Comparison of ENCODE assay signal across 8 cellular contexts in the genomic region with DNA sequence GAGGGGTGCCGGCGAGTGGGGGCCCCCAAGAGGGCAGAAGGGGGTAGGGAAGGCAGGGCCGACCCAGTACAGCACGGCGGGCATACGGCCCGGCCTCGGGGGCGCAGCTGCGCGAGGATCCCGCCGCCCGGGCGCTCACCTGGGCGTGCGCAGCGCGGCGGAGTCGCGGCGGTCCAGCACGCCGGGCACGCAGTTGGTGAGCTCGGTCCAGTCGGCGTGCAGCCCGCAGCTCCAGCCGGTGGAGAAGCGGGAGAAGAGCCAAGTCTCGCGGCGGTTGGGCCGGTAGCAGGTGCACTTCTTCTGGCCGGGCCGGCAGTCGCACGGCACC. TPM values are rescaled to one million over a fixed set of nuclear protein-coding genes. Genes with fewer than 3 reads are reported as not detected.
DNase-seq lines count a peak whose midpoint lies in the region; ATAC-seq, FAIRE-seq and TF ChIP-seq lines count a peak whose summit lies in the region.
"Not testable (repeated sequence)": the region's sequence is repeated elsewhere in the genome, so short reads cannot be mapped to it uniquely, and the experiment has no call there.

No MANE protein-coding gene starts in this region.

- not testable (repeated sequence) for H3K36me3 Mint-ChIP-seq in T-helper 17 cell (ENCODE audit: low read depth)

- not testable (repeated sequence) for DNase-seq in A673 (ENCODE audit: low spot score); T-helper 17 cell; K562 (ENCODE audit: extremely low read depth in 1 of 4, low spot score in 3 of 4); fibroblast of villous mesenchyme (ENCODE audit: low read depth); mesenchymal stem cell; gastrocnemius medialis

- not testable (repeated sequence) for H3K4me2 ChIP-seq in K562 (ENCODE audit: insufficient read depth, low read length)
- H3K4me2 ChIP-seq in mesenchymal stem cell (ENCODE audit: low read length, poor library complexity, severe bottlenecking): peak overlapping the region; percentile 96

- not testable (repeated sequence) for FAIRE-seq in K562 (lab: Jason Lieb, UNC)

- not testable (repeated sequence) for H3K79me2 ChIP-seq in K562 (ENCODE audit: control insufficient read depth, insufficient read depth, low read length)

- not testable (repeated sequence) for H2BK12ac ChIP-seq in mesenchymal stem cell (ENCODE audit: low read length in 2 of 2)

- CTCF ChIA-PET in A673 (lab: Charles Lee); K562 (lab: Yijun Ruan, JAX; ENCODE audit: low intra/inter-chr PET ratio): not testable (repeated sequence)

- H2BK5ac ChIP-seq in mesenchymal stem cell (ENCODE audit: low read depth, low read length, poor library complexity, severe bottlenecking): not testable (repeated sequence)

- 8% methylated on average over 22 of the region's 40 CpGs for WGBS in K562 (ENCODE audit: insufficient coverage, low coverage, missing lambda C conversion rate)
- 0% methylated on average over 3 of the region's 40 CpGs for WGBS in mesenchymal stem cell

- ATAC-seq in GM19372 (IDR thresholded peaks at IDR 0.05; ENCODE audit: low read depth, unreplicated experiment) (peak; percentile 5), HG03460 (IDR thresholded peaks at IDR 0.05; ENCODE audit: unreplicated experiment) (peak; percentile 3), gastrocnemius medialis (peak; percentile 6)
- not testable (repeated sequence) for ATAC-seq in T-helper 17 cell, K562

- H2BK120ac ChIP-seq in mesenchymal stem cell (ENCODE audit: low read depth, low read length): not testable (repeated sequence)

- TF ChIP-seq POLR2A in K562 (conservative IDR thresholded peaks at IDR 0.05); gastrocnemius medialis (IDR thresholded peaks at IDR 0.05): not testable (repeated sequence)

- peaks cover 38% of the 10 kb centered on the region for H3K4me1 Mint-ChIP-seq in T-helper 17 cell

- not testable (repeated sequence) for H3K27me3 Mint-ChIP-seq in T-helper 17 cell

- H3K36me3 ChIP-seq in A673 (ENCODE audit: insufficient read depth, low read length, poor library complexity, severe bottlenecking); K562 (ENCODE audit: control insufficient read depth, insufficient read depth, low read length); gastrocnemius medialis: not testable (repeated sequence)
- peaks cover 4 to 27% of the 10 kb centered on the region in 2 experiments for H3K36me3 ChIP-seq in mesenchymal stem cell (ENCODE audit: control insufficient read depth in 1 of 2, insufficient read depth in 2 of 2, low read depth in 1 of 2, low read length in 2 of 2)

- peak overlapping the region in 1 of 2 experiments; percentile 74; a peak in 2 of 4 replicates for H3K9ac ChIP-seq in K562 (ENCODE audit: insufficient read depth in 1 of 2, low read depth in 2 of 2, low read length in 2 of 2)
- H3K9ac ChIP-seq in mesenchymal stem cell (ENCODE audit: low read length): peak overlapping the region; percentile 76

- H3K4me3 Mint-ChIP-seq in T-helper 17 cell: peak overlapping the region; percentile 93

- peak overlapping the region; percentile 75 to 79 for H3K4ac ChIP-seq in mesenchymal stem cell (ENCODE audit: low read depth in 1 of 2, low read length in 2 of 2)

- peak overlapping the region; percentile 96 to 98 for H3K18ac ChIP-seq in mesenchymal stem cell (ENCODE audit: low read depth in 1 of 2, low read length in 2 of 2)

- not testable (repeated sequence) for H4K91ac ChIP-seq in mesenchymal stem cell (ENCODE audit: low read length)

- not testable (repeated sequence) for H3K27me3 ChIP-seq in A673 (replicated peaks; ENCODE audit: insufficient read depth, low read depth, low read length, poor library complexity); K562 (ENCODE audit: control insufficient read depth in 2 of 2, insufficient read depth in 2 of 2, low read length in 2 of 2); mesenchymal stem cell (ENCODE audit: control insufficient read depth in 1 of 2, insufficient read depth in 1 of 2, low read length in 2 of 2); gastrocnemius medialis

- not testable (repeated sequence) for H2AFZ ChIP-seq in K562 (ENCODE audit: low read depth, low read length); mesenchymal stem cell (ENCODE audit: low read depth, low read length)

- peak overlapping the region; percentile 92 for H2BK15ac ChIP-seq in mesenchymal stem cell (ENCODE audit: low read depth, poor library complexity, severe bottlenecking)

- H3K79me1 ChIP-seq in mesenchymal stem cell (replicated peaks; ENCODE audit: low read length, poor library complexity, severe bottlenecking): peaks cover 36% of the 10 kb centered on the region

- POLR2A ChIA-PET in A673 (lab: Charles Lee; ENCODE audit: low non-redundant PET); K562 (lab: Yijun Ruan, JAX): not testable (repeated sequence)

- not testable (repeated sequence) for H2AK5ac ChIP-seq in mesenchymal stem cell (ENCODE audit: low read length, severe bottlenecking)

- H3K9me3 ChIP-seq in A673 (ENCODE audit: low read depth, low read length, poor library complexity, severe bottlenecking); T-helper 17 cell (ENCODE audit: control insufficient read depth, low read length, poor library complexity, severe bottlenecking); K562 (replicated peaks; ENCODE audit: control insufficient read depth, insufficient read depth, low read depth, low read length); mesenchymal stem cell (ENCODE audit: control insufficient read depth, low read length); gastrocnemius medialis: not testable (repeated sequence)

- peak overlapping the region; percentile 66 to 90 for H3K23ac ChIP-seq in mesenchymal stem cell (ENCODE audit: low read length in 2 of 2)

- peak overlapping the region; percentile 90 for H3K4me3 ChIP-seq in A673 (ENCODE audit: low read depth, low read length, poor library complexity, severe bottlenecking)
- peak overlapping the region; percentile 18; the same call in 1 of the 2 replicates for H3K4me3 ChIP-seq in K562
- peak overlapping the region; percentile 82 for H3K4me3 ChIP-seq in fibroblast of villous mesenchyme (ENCODE audit: low read depth, low read length)
- H3K4me3 ChIP-seq in mesenchymal stem cell (ENCODE audit: insufficient read depth in 1 of 2, low read depth in 1 of 2, low read length in 2 of 2): peak overlapping the region; percentile 72 to 90
- peak overlapping the region; percentile 78 to 92 (median 83) for H3K4me3 ChIP-seq in gastrocnemius medialis

- peaks cover 39% of the 10 kb centered on the region for H4K20me1 ChIP-seq in K562 (replicated peaks; ENCODE audit: control insufficient read depth, insufficient read depth, low read length)

- not testable (repeated sequence) for TF ChIP-seq RAD21 in K562 (CRISPR knock-in tag; conservative IDR thresholded peaks at IDR 0.05 in 1 of 2, IDR thresholded peaks at IDR 0.05 in 1 of 2)

- in situ Hi-C loops in K562 (cut with MboI): not testable (repeated sequence)
- in situ Hi-C loops in gastrocnemius medialis (cut with MboI; ENCODE audit: low sequenced_read_pairs in 4 of 4): loop anchor here in 1 of 4 donors (25.0 kb wide), 1 partner anchor 419 kb away; no protein-coding TSS in a partner anchor

- peak overlapping the region; percentile 55 for H4K8ac ChIP-seq in mesenchymal stem cell (ENCODE audit: low read length)

- TF ChIP-seq CTCF in A673 (conservative IDR thresholded peaks at IDR 0.05; ENCODE audit: low read depth, low read length); K562 (IDR thresholded peaks at IDR 0.05 in 2 of 3, conservative IDR thresholded peaks at IDR 0.05 in 1 of 3; ENCODE audit: insufficient read depth in 2 of 3, low read depth in 1 of 3, low read length in 3 of 3); fibroblast of villous mesenchyme (IDR thresholded peaks at IDR 0.05; ENCODE audit: insufficient read depth, low read depth, low read length); gastrocnemius medialis (IDR thresholded peaks at IDR 0.05 in 4 of 5, conservative IDR thresholded peaks at IDR 0.05 in 1 of 5): not testable (repeated sequence)

- H3K4me1 ChIP-seq in A673 (ENCODE audit: insufficient read depth, low read length, poor library complexity, severe bottlenecking) (peaks cover 52% of the 10 kb centered on the region), K562 (replicated peaks in 1 of 2; ENCODE audit: control insufficient read depth in 2 of 2, insufficient read depth in 2 of 2, low read length in 2 of 2) (peaks cover 2 to 64% of the 10 kb centered on the region in 2 experiments; a peak in 3 of 5 replicates), mesenchymal stem cell (ENCODE audit: control insufficient read depth, insufficient read depth, low read depth, low read length) (peaks cover 48% of the 10 kb centered on the region), gastrocnemius medialis (peaks cover 43 to 64% of the 10 kb centered on the region in 2 donors)

- TF ChIP-seq EP300 in K562 (IDR thresholded peaks at IDR 0.05; ENCODE audit: low read length): not testable (repeated sequence)

- peak overlapping the region; percentile 52 for H3K27ac ChIP-seq in A673 (ENCODE audit: low read depth, low read length, poor library complexity, severe bottlenecking)
- H3K27ac ChIP-seq in K562 (ENCODE audit: extremely low read depth, low read depth, low read length); mesenchymal stem cell (ENCODE audit: low read length, poor library complexity, severe bottlenecking): not testable (repeated sequence)
- peak overlapping the region in 3 of 4 donors; percentile 52 to 65 (median 52) for H3K27ac ChIP-seq in gastrocnemius medialis

- BruUV-seq in A673 (replicated peaks; lab: Mats Ljungman, UMichigan); K562 (replicated peaks; lab: Mats Ljungman, UMichigan): not testable (repeated sequence)

- peak overlapping the region; percentile 78 for H3K27ac Mint-ChIP-seq in T-helper 17 cell

- intact Hi-C loops in A673 (cut with micrococcal nuclease; ENCODE audit: unreplicated experiment) (loop anchor here (10.0 kb wide), 1 partner anchor 253 kb away; no protein-coding TSS in a partner anchor), gastrocnemius medialis (cut with DNase I; ENCODE audit: low total_unique reads) (loop anchor here (10.0 kb wide), 1 partner anchor 433 kb away; the partner anchor contains the start of gene AMMECR1L)
- intact Hi-C loops in K562 (cut with micrococcal nuclease): not testable (repeated sequence)

- peak overlapping the region; percentile 69 to 99 for H3K14ac ChIP-seq in mesenchymal stem cell (ENCODE audit: low read length in 2 of 2)

- not testable (repeated sequence) for H3K9me1 ChIP-seq in K562 (ENCODE audit: control insufficient read depth, insufficient read depth, low read length)

RNA-seq across cellular contexts. Expression of gene HS6ST1, which starts 0.8 kb away (rescaled TPM):
- total RNA-seq in A673 (2021) (56.7 and 63.3 TPM in 2 replicates), T-helper 17 cell (10 to 100 TPM; 12.5 to 12.9 TPM), K562 (2014; rRNA removed) (5.9 and 12.1 TPM in 2 replicates), K562 (2014; rRNA removed; fragmentation: Illumina TruSeq; extraction: Trizol) (1.6 and 2.0 TPM in 2 replicates), K562 (2015; rRNA removed; fragmentation: Illumina TruSeq; extraction: Trizol) (6.7 and 7.1 TPM in 2 replicates), K562 (2021) (7.3 and 7.4 TPM in 2 replicates), fibroblast of villous mesenchyme (17.1 and 19.9 TPM in 2 replicates), gastrocnemius medialis (10 to 100 TPM; 44.6 to 63.3 (median 53.5) TPM)
- 7.0 and 16.3 TPM in 2 replicates for total RNA-seq in K562 (2011; cell fraction: chromatin; rRNA removed; ENCODE audit: low replicate concordance)
- 9.8 and 10.7 TPM in 2 replicates for total RNA-seq in K562 (2011; cell fraction: nucleolus; rRNA removed)
- total RNA-seq in K562 (2011; cell fraction: nucleoplasm; rRNA removed): 6.6 and 7.6 TPM in 2 replicates
- polyA plus RNA-seq in K562 (2011; rRNA removed) (1.6 and 1.8 TPM in 2 replicates), K562 (2014; fragmentation: Illumina TruSeq; extraction: Trizol) (3.8 and 4.2 TPM in 2 replicates), K562 (2014; fragmentation: Nextera tagmentation; extraction: Ambion mirVana) (under 1 TPM; 0.06 to 0.08 TPM), K562 (2014; rRNA removed) (4.0 and 4.5 TPM in 2 replicates)
- polyA plus RNA-seq in K562 (2011; cell fraction: cytosol; rRNA removed): 2.4 and 6.4 TPM in 2 replicates
- 1.7 and 4.2 TPM in 2 replicates for polyA plus RNA-seq in K562 (2011; cell fraction: nucleus; rRNA removed)
- 7.4 and 9.3 TPM in 2 replicates for polyA plus RNA-seq in K562 (2012)
- 1.8 and 3.2 TPM in 2 replicates for polyA minus RNA-seq in K562 (2011; rRNA and poly(A)+ RNA removed)
- polyA minus RNA-seq in K562 (2011; cell fraction: cytosol; rRNA and poly(A)+ RNA removed): 4.0 and 4.2 TPM in 2 replicates
- polyA minus RNA-seq in K562 (2011; cell fraction: nucleus; rRNA and poly(A)+ RNA removed): 7.3 and 11.7 TPM in 2 replicates
- 37.7 TPM for polyA plus RNA-seq in mesenchymal stem cell (2013, experiment 1 of 2)
- 37.3 TPM for polyA plus RNA-seq in mesenchymal stem cell (2013, experiment 2 of 2)

Comparison
In these comparisons a context has a peak if more than half of its experiments do, and no peak if none do; other contexts are left out.
1. H3K4me3 ChIP-seq: peak in every context shown above with its lines; median percentile 90 in A673; 83 in gastrocnemius medialis; 82 in fibroblast of villous mesenchyme; 81 in mesenchymal stem cell; 18 in K562.